ENCODE assay signal across 25 cellular contexts in the genomic region with DNA sequence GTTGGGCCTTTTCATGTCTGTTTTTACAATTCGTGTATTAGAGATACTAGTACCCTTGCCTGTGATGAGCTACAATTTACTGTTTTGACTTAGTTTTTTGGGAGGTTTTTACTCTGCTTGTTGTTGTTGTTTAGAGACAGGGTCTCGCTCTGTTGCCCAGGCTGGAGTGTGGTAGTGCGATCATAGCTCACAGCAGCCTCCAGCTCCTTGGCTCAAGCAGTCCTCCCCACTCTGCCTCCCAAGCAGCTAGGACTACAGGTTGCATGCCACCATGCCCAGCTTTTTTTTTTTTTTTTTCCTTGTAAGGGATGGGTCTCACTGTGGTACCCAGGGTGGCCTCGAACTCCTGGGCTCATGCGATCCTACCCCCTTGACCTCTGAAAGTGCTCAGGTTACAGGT. TPM values are rescaled to one million over a fixed set of nuclear protein-coding genes. Genes with fewer than 3 reads are reported as not detected.
"Had no signal": no experiment of that assay in that cellular context is flagged by ENCODE, and none has a peak within 500 bp of the region (broad histone marks: within the 10 kb centered on the region; RNA-seq: fewer than 3 reads in every experiment).

No MANE protein-coding gene starts in this region.

- H3K36me3 ChIP-seq: colonic mucosa, uterus had no signal

- H3K27ac Mint-ChIP-seq: natural killer cell treated with Interleukin-12 subunit alpha and Interleukin-12 subunit beta and Interleukin-15 and Interleukin-18, amount 100 ng/mL, for 72 hours; stimulated activated effector memory CD8-positive, alpha-beta T cell treated with anti-CD3 and anti-CD28 coated beads, Interleukin-12 subunit alpha, Interleukin-12 subunit beta, amount 100 ng/mL, for 72 hours had no signal

- ATAC-seq: foreskin keratinocyte; left lung; natural killer cell treated with Interleukin-12 subunit alpha and Interleukin-12 subunit beta and Interleukin-15 and Interleukin-18, amount 100 ng/mL, for 72 hours; right lobe of liver; stimulated activated effector memory CD8-positive, alpha-beta T cell treated with anti-CD3 and anti-CD28 coated beads, Interleukin-12 subunit alpha, Interleukin-12 subunit beta, amount 100 ng/mL, for 72 hours; stimulated activated naive CD8-positive, alpha-beta T cell treated with anti-CD3 and anti-CD28 coated beads, Interleukin-15, Interleukin-2, amounts not matched to agents 100 U/mL and 50 U/mL, for 24 hours had no signal

- H3K9me3 ChIP-seq: colonic mucosa, left lung, psoas muscle, right lobe of liver, suprapubic skin, tibial artery, upper lobe of left lung, uterus had no signal

- H3K9ac ChIP-seq: parathyroid adenoma had no signal

- H3K4me3 ChIP-seq: colonic mucosa, left lung, lung, psoas muscle, right lobe of liver, suprapubic skin, tibial artery, upper lobe of left lung, uterus had no signal

- H3K27me3 Mint-ChIP-seq: natural killer cell treated with Interleukin-12 subunit alpha and Interleukin-12 subunit beta and Interleukin-15 and Interleukin-18, amount 100 ng/mL, for 72 hours had no signal

- H3K9me3 Mint-ChIP-seq: natural killer cell treated with Interleukin-12 subunit alpha and Interleukin-12 subunit beta and Interleukin-15 and Interleukin-18, amount 100 ng/mL, for 72 hours; stimulated activated effector memory CD8-positive, alpha-beta T cell treated with anti-CD3 and anti-CD28 coated beads, Interleukin-12 subunit alpha, Interleukin-12 subunit beta, amount 100 ng/mL, for 72 hours had no signal

- H3K27ac ChIP-seq: colonic mucosa, foreskin keratinocyte, left lung, parathyroid adenoma, right lobe of liver, suprapubic skin, tibial artery, upper lobe of left lung, uterus had no signal

- H3K4me1 ChIP-seq: colonic mucosa, foreskin keratinocyte, left lung, parathyroid adenoma, right lobe of liver, suprapubic skin, upper lobe of left lung, uterus had no signal

- H3K4me3 Mint-ChIP-seq: natural killer cell treated with Interleukin-12 subunit alpha and Interleukin-12 subunit beta and Interleukin-15 and Interleukin-18, amount 100 ng/mL, for 72 hours; stimulated activated effector memory CD8-positive, alpha-beta T cell treated with anti-CD3 and anti-CD28 coated beads, Interleukin-12 subunit alpha, Interleukin-12 subunit beta, amount 100 ng/mL, for 72 hours had no signal

- H2AFZ ChIP-seq: parathyroid adenoma had no signal

- H3K27me3 ChIP-seq: colonic mucosa, foreskin keratinocyte, left lung, right lobe of liver, suprapubic skin, tibial artery, upper lobe of left lung, uterus had no signal

- DNase-seq: colonic mucosa; dermis blood vessel endothelial cell; erythroblast; foreskin keratinocyte; hypothalamus; left lung; mesenchymal stem cell; midbrain; psoas muscle; retina; right lobe of liver; stimulated activated CD4-positive, alpha-beta T cell treated with anti-CD3 and anti-CD28 coated beads, Interleukin-4, amount 100 ng/mL, for 1 hour; stimulated activated CD8-positive, alpha-beta memory T cell treated with anti-CD3 and anti-CD28 coated beads, Interleukin-4, amount 100 ng/mL, for 48 hours; stimulated activated naive CD8-positive, alpha-beta T cell treated with anti-CD3 and anti-CD28 coated beads, Interleukin-15, Interleukin-2, amounts not matched to agents 100 U/mL and 50 U/mL, for 24 hours; tibial artery; upper lobe of left lung; uterus had no signal

- H3K4me1 Mint-ChIP-seq: stimulated activated effector memory CD8-positive, alpha-beta T cell treated with anti-CD3 and anti-CD28 coated beads, Interleukin-12 subunit alpha, Interleukin-12 subunit beta, amount 100 ng/mL, for 72 hours had no signal

RNA-seq across cellular contexts. Expression of gene FAM186A, which starts 56.4 kb away (rescaled TPM):
- total RNA-seq: colonic mucosa; dermis blood vessel endothelial cell; endothelial cell of umbilical vein; foreskin keratinocyte; left lung; lung; natural killer cell treated with Interleukin-12 subunit alpha and Interleukin-12 subunit beta and Interleukin-15 and Interleukin-18, amount 100 ng/mL, for 72 hours; omental fat pad; psoas muscle; right lobe of liver; suprapubic skin; upper lobe of left lung; uterus had no signal
- polyA plus RNA-seq: endothelial cell of umbilical vein, foreskin keratinocyte, keratinocyte, lung, psoas muscle had no signal
